ENCODE assay signal across 15 cellular contexts in genomic region chr3:62835594-62836236, GRCh38. TPM values are rescaled to one million over a fixed set of nuclear protein-coding genes. Genes with fewer than 3 reads are reported as not detected.
DNase-seq lines count a peak whose midpoint lies in the region; ATAC-seq and TF ChIP-seq lines count a peak whose summit lies in the region.
"Had no signal": no experiment of that assay in that cellular context is flagged by ENCODE, and none has a peak within 500 bp of the region (broad histone marks: within the 10 kb centered on the region; RNA-seq: fewer than 3 reads in every experiment).

No MANE protein-coding gene starts in this region.

- H3K27me3 ChIP-seq in dorsolateral prefrontal cortex (no peaks in the 10 kb centered on the region), endodermal cell (ENCODE audit: control insufficient read depth, insufficient read depth, low read length, poor library complexity, severe bottlenecking) (no peaks in the 10 kb centered on the region)
- H3K27me3 ChIP-seq: SJSA1 had no signal

- no peak overlapping the region for H3K4me3 Mint-ChIP-seq in endodermal cell
- H3K4me3 Mint-ChIP-seq: activated CD4-positive, alpha-beta T cell treated with anti-CD3 and anti-CD28 coated beads, Interleukin-2, amount 10 ng/mL, durations not matched to agents 24 days and 14 days had no signal

- DNase-seq in germinal center (ENCODE audit: low spot score) = peak; percentile 32
- DNase-seq in dorsolateral prefrontal cortex = no peak
- no peak for DNase-seq in endodermal cell
- no peak for DNase-seq in amniotic stem cell (lab: John Stamatoyannopoulos, UW)
- DNase-seq: activated CD4-positive, alpha-beta T cell treated with anti-CD3 and anti-CD28 coated beads, Interleukin-2, amount 10 ng/mL, durations not matched to agents 24 days and 14 days; activated naive CD4-positive, alpha-beta T cell treated with Interleukin-2 at 50 U/mL for 16 hours; left colon had no signal

- H3K9me3 ChIP-seq in endodermal cell (ENCODE audit: control insufficient read depth, low read length) = no peaks in the 10 kb centered on the region
- H3K9me3 ChIP-seq: gastroesophageal sphincter, SJSA1 had no signal

- H3K27ac Mint-ChIP-seq in endodermal cell = no peak overlapping the region
- H3K27ac Mint-ChIP-seq: activated CD4-positive, alpha-beta T cell treated with anti-CD3 and anti-CD28 coated beads, Interleukin-2, amount 10 ng/mL, durations not matched to agents 24 days and 14 days had no signal

- 90 to 100% methylated on average over 2 to 3 of the region's 3 CpGs for WGBS in endodermal cell (ENCODE audit: insufficient coverage in 1 of 2, insufficient read length in 1 of 2), 2 experiments

- peaks cover 16% of the 10 kb centered on the region for H3K4me1 Mint-ChIP-seq in endodermal cell
- H3K4me1 Mint-ChIP-seq: activated CD4-positive, alpha-beta T cell treated with anti-CD3 and anti-CD28 coated beads, Interleukin-2, amount 10 ng/mL, durations not matched to agents 24 days and 14 days had no signal

- no peaks in the 10 kb centered on the region for H3K36me3 ChIP-seq in endodermal cell (ENCODE audit: control insufficient read depth, insufficient read depth, low read length)
- H3K36me3 ChIP-seq: gastroesophageal sphincter, SJSA1 had no signal

- H3K27ac ChIP-seq in dorsolateral prefrontal cortex (peak overlapping the region in 1 of 59 donors; percentile 9), endodermal cell (ENCODE audit: low read depth, low read length) (no peak overlapping the region)
- H3K27ac ChIP-seq: coronary artery, gastroesophageal sphincter, SJSA1 had no signal

- H3K4me3 ChIP-seq in dorsolateral prefrontal cortex (no peak overlapping the region), endodermal cell (ENCODE audit: low read length) (no peak overlapping the region)
- H3K4me3 ChIP-seq: coronary artery, gastroesophageal sphincter, SJSA1 had no signal

- H3K36me3 Mint-ChIP-seq in endodermal cell (ENCODE audit: low read depth) = no peaks in the 10 kb centered on the region

- ATAC-seq in GM18867 (IDR thresholded peaks at IDR 0.05; ENCODE audit: unreplicated experiment) (peak; percentile 78), GM21526 (IDR thresholded peaks at IDR 0.05; ENCODE audit: low FRiP score, unreplicated experiment) (peak; percentile 80), HG03196 (IDR thresholded peaks at IDR 0.05; ENCODE audit: unreplicated experiment) (peak; percentile 59), GM21737 (IDR thresholded peaks at IDR 0.05; ENCODE audit: unreplicated experiment) (no peak)
- ATAC-seq: gastroesophageal sphincter, left colon had no signal

- intact Hi-C loops in dorsolateral prefrontal cortex (cut with DNase I) = no loop called here

- H3K27me3 Mint-ChIP-seq in endodermal cell (ENCODE audit: insufficient read depth) = no peaks in the 10 kb centered on the region
- H3K27me3 Mint-ChIP-seq: activated CD4-positive, alpha-beta T cell treated with anti-CD3 and anti-CD28 coated beads, Interleukin-2, amount 10 ng/mL, durations not matched to agents 24 days and 14 days had no signal

- no peak for TF ChIP-seq CTCF in dorsolateral prefrontal cortex (IDR thresholded peaks at IDR 0.05 in 54 of 56, conservative IDR thresholded peaks at IDR 0.05 in 2 of 56; ENCODE audit: low read depth in 1 of 56, partially characterized antibody in 56 of 56)
- TF ChIP-seq CTCF in endodermal cell (conservative IDR thresholded peaks at IDR 0.05) = no peak

- H3K9me3 Mint-ChIP-seq in endodermal cell = no peaks in the 10 kb centered on the region
- H3K9me3 Mint-ChIP-seq: activated CD4-positive, alpha-beta T cell treated with anti-CD3 and anti-CD28 coated beads, Interleukin-2, amount 10 ng/mL, durations not matched to agents 24 days and 14 days had no signal

- no peak overlapping the region for H3K9ac ChIP-seq in endodermal cell (ENCODE audit: extremely low read depth, low read length, poor library complexity, severe bottlenecking)

- peaks cover 10% of the 10 kb centered on the region for H3K4me1 ChIP-seq in endodermal cell (ENCODE audit: control insufficient read depth, insufficient read depth, low read length)
- H3K4me1 ChIP-seq: gastroesophageal sphincter, SJSA1 had no signal

RNA-seq across cellular contexts. Expression of gene CADPS, which starts 39.5 kb away (rescaled TPM):
- total RNA-seq in dorsolateral prefrontal cortex (100 to 1,000 TPM; 108 to 402 (median 282) TPM), endodermal cell (10 to 100 TPM; 11.7 to 20.8 TPM)
- 12.9 TPM for polyA plus RNA-seq in endodermal cell (2013, experiment 1 of 2)
- polyA plus RNA-seq in endodermal cell (2013, experiment 2 of 2) = 10.5 TPM
- total RNA-seq: activated CD4-positive, alpha-beta T cell treated with anti-CD3 and anti-CD28 coated beads, Interleukin-2, amount 10 ng/mL, durations not matched to agents 24 days and 14 days; NCI-H460; SJSA1 had no signal

Comparison
In these comparisons a context has a peak if more than half of its experiments do, and no peak if none do; other contexts are left out.
1. RNA of gene CADPS, which starts 39.5 kb away (total RNA-seq): 108 to 402 TPM in dorsolateral prefrontal cortex; 11.7 to 20.8 TPM in endodermal cell; every median in the first group is over 4 times any median in the second.